ENCODE assay signal across 8 cellular contexts in genomic region chr20:3239867-3240775, GRCh38.
DNase-seq lines count a peak whose midpoint lies in the region; ATAC-seq and TF ChIP-seq lines count a peak whose summit lies in the region.

No MANE protein-coding gene starts in this region.

- H3K36me3 Mint-ChIP-seq in dendritic cell treated with granulocyte-macrophage colony-stimulating factor and Interleukin-4, amounts not matched to agents 40 ng/mL and 50 ng/mL, for 4 days (ENCODE audit: low read depth) = peaks cover 7% of the 10 kb centered on the region

- intact Hi-C loops in dendritic cell treated with granulocyte-macrophage colony-stimulating factor and Interleukin-4, amounts not matched to agents 40 ng/mL and 50 ng/mL, for 4 days (cut with micrococcal nuclease) = no loop called here

- ATAC-seq in HG03039 (IDR thresholded peaks at IDR 0.05; ENCODE audit: unreplicated experiment) (no peak), HG02571 (IDR thresholded peaks at IDR 0.05; ENCODE audit: unreplicated experiment) (no peak)

- H3K27me3 ChIP-seq in mucosa of stomach (ENCODE audit: control insufficient read depth, insufficient read depth, low read length) = peaks cover 47% of the 10 kb centered on the region

- peak overlapping the region; percentile 63 for H3K9ac ChIP-seq in mucosa of stomach (ENCODE audit: low read length)

- H3K4me3 Mint-ChIP-seq in dendritic cell treated with granulocyte-macrophage colony-stimulating factor and Interleukin-4, amounts not matched to agents 40 ng/mL and 50 ng/mL, for 4 days = peak overlapping the region; percentile 91

- H3K27me3 Mint-ChIP-seq in dendritic cell treated with granulocyte-macrophage colony-stimulating factor and Interleukin-4, amounts not matched to agents 40 ng/mL and 50 ng/mL, for 4 days = peaks cover 89% of the 10 kb centered on the region

- peak; percentile 56 for DNase-seq in AG08396 (ENCODE audit: low spot score)
- DNase-seq in LNCaP clone FGC (ENCODE audit: low read depth) = no peak
- DNase-seq in NCI-H1694 (lab: John Stamatoyannopoulos, UW) = no peak
- DNase-seq in DMS114 treated with DMSO at 0.1 percent for 48 hours (lab: John Stamatoyannopoulos, UW; ENCODE audit: unreplicated experiment) = no peak

- TF ChIP-seq CTCF in LNCaP clone FGC (IDR thresholded peaks at IDR 0.05; ENCODE audit: control insufficient read depth, extremely low read depth, insufficient read depth) = no peak

- H3K4me3 ChIP-seq in LNCaP clone FGC (ENCODE audit: low read depth, low read length) (peak overlapping the region; percentile 66), mucosa of stomach (ENCODE audit: low read length) (peak overlapping the region; percentile 60)

- no peaks in the 10 kb centered on the region for H3K36me3 ChIP-seq in mucosa of stomach (ENCODE audit: control insufficient read depth, insufficient read depth, low read length)

- peak overlapping the region; percentile 78 for H3K27ac Mint-ChIP-seq in dendritic cell treated with granulocyte-macrophage colony-stimulating factor and Interleukin-4, amounts not matched to agents 40 ng/mL and 50 ng/mL, for 4 days

- no peaks in the 10 kb centered on the region for H3K9me3 ChIP-seq in mucosa of stomach (ENCODE audit: control insufficient read depth, low read length)

- no peaks in the 10 kb centered on the region for H3K9me3 Mint-ChIP-seq in dendritic cell treated with granulocyte-macrophage colony-stimulating factor and Interleukin-4, amounts not matched to agents 40 ng/mL and 50 ng/mL, for 4 days

- H3K4me1 ChIP-seq in mucosa of stomach (ENCODE audit: control insufficient read depth, insufficient read depth, low read length) = peaks cover 6% of the 10 kb centered on the region

- peaks cover 30% of the 10 kb centered on the region for H3K4me1 Mint-ChIP-seq in dendritic cell treated with granulocyte-macrophage colony-stimulating factor and Interleukin-4, amounts not matched to agents 40 ng/mL and 50 ng/mL, for 4 days (ENCODE audit: low read depth)
